ENCODE assay signal across 23 cellular contexts in the genomic region with DNA sequence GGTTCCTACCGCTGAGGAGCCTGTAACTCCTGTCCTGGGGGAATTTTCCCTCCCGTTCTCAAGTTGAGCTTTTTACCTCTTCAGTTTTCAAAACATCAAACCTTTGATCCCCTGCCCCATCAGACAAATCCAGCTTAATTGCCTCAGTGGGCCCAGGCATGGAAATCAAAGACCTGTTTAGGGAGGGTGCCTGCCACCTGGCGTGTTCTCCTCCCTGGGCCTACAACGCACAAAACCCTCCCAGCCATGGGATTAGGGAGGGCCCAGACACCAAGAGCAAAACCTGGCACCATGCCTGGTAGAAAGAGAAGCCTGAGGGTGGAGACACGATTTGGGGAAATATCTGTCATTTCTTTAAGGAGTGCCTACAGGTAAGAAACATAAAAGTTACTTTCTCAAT.
"Had no signal": no experiment of that assay in that cellular context is flagged by ENCODE, and none has a peak within 500 bp of the region (broad histone marks: within the 10 kb centered on the region; RNA-seq: fewer than 3 reads in every experiment).

No MANE protein-coding gene starts in this region.

- H3K4me1 Mint-ChIP-seq: activated naive CD4-positive, alpha-beta T cell treated with anti-CD3 and anti-CD28 coated beads, Interleukin-2, amount 10 ng/mL, durations not matched to agents 7 days and 5 days; activated naive CD8-positive, alpha-beta T cell treated with anti-CD3 and anti-CD28 coated beads for 36 hours had no signal

- H3K4me3 Mint-ChIP-seq: activated CD8-positive, alpha-beta T cell treated with anti-CD3 and anti-CD28 coated beads for 36 hours; activated naive CD4-positive, alpha-beta T cell treated with anti-CD3 and anti-CD28 coated beads, Interleukin-2, amount 10 ng/mL, durations not matched to agents 7 days and 5 days; activated naive CD8-positive, alpha-beta T cell treated with anti-CD3 and anti-CD28 coated beads for 36 hours; activated T-cell treated with anti-CD3 and anti-CD28 coated beads, Interleukin-2, amount 50 U/mL, for 72 hours; T-helper 2 cell treated with Interferon-gamma antibody and Interleukin-4, amounts not matched to agents 5 μg/mL and 100 μg/mL, for 36 hours had no signal

- H3K36me3 ChIP-seq: brain microvascular endothelial cell, SJSA1 had no signal

- H3K4me3 ChIP-seq: SJSA1 had no signal

- H3K27me3 ChIP-seq: brain microvascular endothelial cell, SJSA1 had no signal

- H3K27me3 Mint-ChIP-seq: activated CD8-positive, alpha-beta T cell treated with anti-CD3 and anti-CD28 coated beads for 36 hours; activated naive CD4-positive, alpha-beta T cell treated with anti-CD3 and anti-CD28 coated beads, Interleukin-2, amount 10 ng/mL, durations not matched to agents 7 days and 5 days; activated naive CD8-positive, alpha-beta T cell treated with anti-CD3 and anti-CD28 coated beads for 36 hours had no signal

- H3K36me3 Mint-ChIP-seq: activated naive CD4-positive, alpha-beta T cell treated with anti-CD3 and anti-CD28 coated beads, Interleukin-2, amount 10 ng/mL, durations not matched to agents 7 days and 5 days; activated naive CD8-positive, alpha-beta T cell treated with anti-CD3 and anti-CD28 coated beads for 36 hours had no signal

- DNase-seq: activated CD4-positive, alpha-beta T cell treated with anti-CD3 and anti-CD28 coated beads for 4 hours; activated CD8-positive, alpha-beta memory T cell treated with anti-CD3 and anti-CD28 coated beads, Interleukin-2, amount 50 U/mL, for 4 hours; activated CD8-positive, alpha-beta T cell treated with anti-CD3 and anti-CD28 coated beads for 36 hours; activated gamma-delta T cell treated with Interleukin-2 at 50 U/mL for 16 hours; activated naive CD4-positive, alpha-beta T cell treated with anti-CD3 and anti-CD28 coated beads, Interleukin-2, amount 10 ng/mL, durations not matched to agents 7 days and 5 days; activated naive CD8-positive, alpha-beta T cell treated with anti-CD3 and anti-CD28 coated beads for 36 hours; activated T-cell treated with anti-CD3 and anti-CD28 coated beads, Interleukin-2, amount 50 U/mL, for 72 hours; brain microvascular endothelial cell; cerebellar nuclear complex; Kasumi-1; KBM-7; NCI-H1048; NCI-H1417; NCI-H1694; NCI-H2029; NCI-H226; NCI-H526; PC-3; SHP77; SW 1271 had no signal

- H3K9me3 ChIP-seq: SJSA1 had no signal

- H3K27ac ChIP-seq: brain microvascular endothelial cell, SJSA1 had no signal

- H3K4me1 ChIP-seq: SJSA1 had no signal

- H3K27ac Mint-ChIP-seq: activated CD8-positive, alpha-beta T cell treated with anti-CD3 and anti-CD28 coated beads for 36 hours; activated naive CD4-positive, alpha-beta T cell treated with anti-CD3 and anti-CD28 coated beads, Interleukin-2, amount 10 ng/mL, durations not matched to agents 7 days and 5 days; activated naive CD8-positive, alpha-beta T cell treated with anti-CD3 and anti-CD28 coated beads for 36 hours; activated T-cell treated with anti-CD3 and anti-CD28 coated beads, Interleukin-2, amount 50 U/mL, for 72 hours; activated T-helper 2 cell treated with anti-CD3 and anti-CD28 coated beads, Interferon-gamma antibody, Interleukin-2, Interleukin-4, amounts not matched to agents 10 μg/mL and 5 μg/mL and 100 μg/mL, durations not matched to agents 14 hours and 24 hours and 36 hours; T-helper 2 cell treated with Interferon-gamma antibody and Interleukin-4, amounts not matched to agents 5 μg/mL and 100 μg/mL, for 36 hours had no signal
